In the genomic region with DNA sequence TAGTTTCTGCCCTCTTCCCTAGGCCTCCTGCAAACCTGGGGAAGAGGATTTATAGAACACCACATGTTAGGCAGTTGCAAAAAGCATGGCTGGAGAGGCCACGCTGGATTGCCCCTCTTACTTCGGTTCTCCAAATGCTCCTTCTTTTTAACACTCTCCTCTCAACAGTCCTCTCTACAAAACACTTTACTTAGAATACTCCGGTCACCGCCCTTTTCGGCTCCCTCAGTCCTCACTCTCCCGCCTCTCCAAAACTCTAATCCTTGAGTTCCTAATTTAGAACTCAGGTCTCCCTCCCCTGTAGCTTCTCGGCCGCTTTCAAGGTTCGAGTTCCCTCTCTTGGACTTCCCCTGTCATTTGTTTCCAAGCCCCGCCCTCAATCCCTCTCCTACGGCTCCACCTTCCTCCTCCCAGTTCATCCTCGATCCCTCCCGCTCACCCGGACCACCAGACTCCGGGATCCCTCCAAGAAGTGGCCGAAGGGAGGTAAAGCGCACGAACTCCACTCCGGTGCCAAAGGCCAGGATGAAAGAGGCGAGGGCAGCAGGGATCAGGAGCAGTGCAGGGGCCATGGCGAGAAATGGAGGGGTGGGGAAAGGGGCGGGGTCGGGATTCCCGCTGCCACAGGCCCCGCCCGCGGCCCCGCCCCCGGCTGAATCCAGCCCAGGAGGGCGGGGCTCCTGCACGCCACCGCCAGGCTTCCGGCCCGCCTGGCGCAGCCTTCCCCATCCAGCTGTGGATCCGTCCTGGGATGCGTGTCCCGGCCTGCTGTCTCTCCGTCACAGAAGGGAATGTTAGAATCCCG, we compare ENCODE assay signal across 1 cellular context.
TF ChIP-seq lines count a peak whose summit lies in the region.

TSS of gene NRM (minus strand) at position 582 of the 805 bp plus-strand sequence. CDS start at position 572, 10 bp downstream.

TF ChIP-seq in HepG2, 621 proteins besides CTCF, POLR2A, EP300 and RAD21 (continued from another document and continues in another):
- TF ChIP-seq CREB3 (CRISPR knock-in tag; IDR thresholded peaks at IDR 0.05) (0 out of 2 replicates have a peak, but pooled peaks have one; percentile 57), FOXJ3 (CRISPR knock-in tag; IDR thresholded peaks at IDR 0.05; ENCODE audit: borderline replicate concordance) (no peak), ZHX2 (IDR thresholded peaks at IDR 0.05; ENCODE audit: low read depth) (no peak), ZHX2 (CRISPR knock-in tag; IDR thresholded peaks at IDR 0.05; ENCODE audit: borderline replicate concordance) (no peak), THAP11 (CRISPR knock-in tag; IDR thresholded peaks at IDR 0.05) (peak; percentile 63), ZNF510 (CRISPR knock-in tag; IDR thresholded peaks at IDR 0.05; ENCODE audit: low read depth) (no peak), ZNF275 (CRISPR knock-in tag; IDR thresholded peaks at IDR 0.05; ENCODE audit: borderline replicate concordance) (no peak), ZNF713 (CRISPR knock-in tag; IDR thresholded peaks at IDR 0.05) (no peak), ZNF543 (CRISPR knock-in tag; IDR thresholded peaks at IDR 0.05) (no peak), FOSL2 (CRISPR knock-in tag; IDR thresholded peaks at IDR 0.05) (peak; percentile 23; the same call in 1 of the 2 replicates), KLF12 (CRISPR knock-in tag; IDR thresholded peaks at IDR 0.05; ENCODE audit: borderline replicate concordance) (0 out of 2 replicates have a peak, but pooled peaks have one; percentile 47), TEAD2 (CRISPR knock-in tag; IDR thresholded peaks at IDR 0.05) (no peak), ATRX (CRISPR knock-in tag; IDR thresholded peaks at IDR 0.05; ENCODE audit: borderline replicate concordance) (no peak)
- TF ChIP-seq, protein P1, sequence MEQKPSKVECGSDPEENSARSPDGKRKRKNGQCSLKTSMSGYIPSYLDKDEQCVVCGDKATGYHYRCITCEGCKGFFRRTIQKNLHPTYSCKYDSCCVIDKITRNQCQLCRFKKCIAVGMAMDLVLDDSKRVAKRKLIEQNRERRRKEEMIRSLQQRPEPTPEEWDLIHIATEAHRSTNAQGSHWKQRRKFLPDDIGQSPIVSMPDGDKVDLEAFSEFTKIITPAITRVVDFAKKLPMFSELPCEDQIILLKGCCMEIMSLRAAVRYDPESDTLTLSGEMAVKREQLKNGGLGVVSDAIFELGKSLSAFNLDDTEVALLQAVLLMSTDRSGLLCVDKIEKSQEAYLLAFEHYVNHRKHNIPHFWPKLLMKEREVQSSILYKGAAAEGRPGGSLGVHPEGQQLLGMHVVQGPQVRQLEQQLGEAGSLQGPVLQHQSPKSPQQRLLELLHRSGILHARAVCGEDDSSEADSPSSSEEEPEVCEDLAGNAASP (CRISPR knock-in tag; IDR thresholded peaks at IDR 0.05; ENCODE audit: borderline replicate concordance), result no peak; the same call in 1 of the 2 replicates
- TF ChIP-seq, protein P2, sequence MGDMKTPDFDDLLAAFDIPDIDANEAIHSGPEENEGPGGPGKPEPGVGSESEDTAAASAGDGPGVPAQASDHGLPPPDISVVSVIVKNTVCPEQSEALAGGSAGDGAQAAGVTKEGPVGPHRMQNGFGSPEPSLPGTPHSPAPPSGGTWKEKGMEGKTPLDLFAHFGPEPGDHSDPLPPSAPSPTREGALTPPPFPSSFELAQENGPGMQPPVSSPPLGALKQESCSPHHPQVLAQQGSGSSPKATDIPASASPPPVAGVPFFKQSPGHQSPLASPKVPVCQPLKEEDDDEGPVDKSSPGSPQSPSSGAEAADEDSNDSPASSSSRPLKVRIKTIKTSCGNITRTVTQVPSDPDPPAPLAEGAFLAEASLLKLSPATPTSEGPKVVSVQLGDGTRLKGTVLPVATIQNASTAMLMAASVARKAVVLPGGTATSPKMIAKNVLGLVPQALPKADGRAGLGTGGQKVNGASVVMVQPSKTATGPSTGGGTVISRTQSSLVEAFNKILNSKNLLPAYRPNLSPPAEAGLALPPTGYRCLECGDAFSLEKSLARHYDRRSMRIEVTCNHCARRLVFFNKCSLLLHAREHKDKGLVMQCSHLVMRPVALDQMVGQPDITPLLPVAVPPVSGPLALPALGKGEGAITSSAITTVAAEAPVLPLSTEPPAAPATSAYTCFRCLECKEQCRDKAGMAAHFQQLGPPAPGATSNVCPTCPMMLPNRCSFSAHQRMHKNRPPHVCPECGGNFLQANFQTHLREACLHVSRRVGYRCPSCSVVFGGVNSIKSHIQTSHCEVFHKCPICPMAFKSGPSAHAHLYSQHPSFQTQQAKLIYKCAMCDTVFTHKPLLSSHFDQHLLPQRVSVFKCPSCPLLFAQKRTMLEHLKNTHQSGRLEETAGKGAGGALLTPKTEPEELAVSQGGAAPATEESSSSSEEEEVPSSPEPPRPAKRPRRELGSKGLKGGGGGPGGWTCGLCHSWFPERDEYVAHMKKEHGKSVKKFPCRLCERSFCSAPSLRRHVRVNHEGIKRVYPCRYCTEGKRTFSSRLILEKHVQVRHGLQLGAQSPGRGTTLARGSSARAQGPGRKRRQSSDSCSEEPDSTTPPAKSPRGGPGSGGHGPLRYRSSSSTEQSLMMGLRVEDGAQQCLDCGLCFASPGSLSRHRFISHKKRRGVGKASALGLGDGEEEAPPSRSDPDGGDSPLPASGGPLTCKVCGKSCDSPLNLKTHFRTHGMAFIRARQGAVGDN (CRISPR knock-in tag; IDR thresholded peaks at IDR 0.05), result peak; percentile 78
- TF ChIP-seq, protein P3, sequence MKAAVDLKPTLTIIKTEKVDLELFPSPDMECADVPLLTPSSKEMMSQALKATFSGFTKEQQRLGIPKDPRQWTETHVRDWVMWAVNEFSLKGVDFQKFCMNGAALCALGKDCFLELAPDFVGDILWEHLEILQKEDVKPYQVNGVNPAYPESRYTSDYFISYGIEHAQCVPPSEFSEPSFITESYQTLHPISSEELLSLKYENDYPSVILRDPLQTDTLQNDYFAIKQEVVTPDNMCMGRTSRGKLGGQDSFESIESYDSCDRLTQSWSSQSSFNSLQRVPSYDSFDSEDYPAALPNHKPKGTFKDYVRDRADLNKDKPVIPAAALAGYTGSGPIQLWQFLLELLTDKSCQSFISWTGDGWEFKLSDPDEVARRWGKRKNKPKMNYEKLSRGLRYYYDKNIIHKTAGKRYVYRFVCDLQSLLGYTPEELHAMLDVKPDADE (CRISPR knock-in tag; IDR thresholded peaks at IDR 0.05), result 0 out of 2 replicates have a peak, but pooled peaks have one; percentile 33
- TF ChIP-seq, protein P4, sequence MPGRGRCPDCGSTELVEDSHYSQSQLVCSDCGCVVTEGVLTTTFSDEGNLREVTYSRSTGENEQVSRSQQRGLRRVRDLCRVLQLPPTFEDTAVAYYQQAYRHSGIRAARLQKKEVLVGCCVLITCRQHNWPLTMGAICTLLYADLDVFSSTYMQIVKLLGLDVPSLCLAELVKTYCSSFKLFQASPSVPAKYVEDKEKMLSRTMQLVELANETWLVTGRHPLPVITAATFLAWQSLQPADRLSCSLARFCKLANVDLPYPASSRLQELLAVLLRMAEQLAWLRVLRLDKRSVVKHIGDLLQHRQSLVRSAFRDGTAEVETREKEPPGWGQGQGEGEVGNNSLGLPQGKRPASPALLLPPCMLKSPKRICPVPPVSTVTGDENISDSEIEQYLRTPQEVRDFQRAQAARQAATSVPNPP (CRISPR knock-in tag; IDR thresholded peaks at IDR 0.05), result no peak
- TF ChIP-seq, protein P5, sequence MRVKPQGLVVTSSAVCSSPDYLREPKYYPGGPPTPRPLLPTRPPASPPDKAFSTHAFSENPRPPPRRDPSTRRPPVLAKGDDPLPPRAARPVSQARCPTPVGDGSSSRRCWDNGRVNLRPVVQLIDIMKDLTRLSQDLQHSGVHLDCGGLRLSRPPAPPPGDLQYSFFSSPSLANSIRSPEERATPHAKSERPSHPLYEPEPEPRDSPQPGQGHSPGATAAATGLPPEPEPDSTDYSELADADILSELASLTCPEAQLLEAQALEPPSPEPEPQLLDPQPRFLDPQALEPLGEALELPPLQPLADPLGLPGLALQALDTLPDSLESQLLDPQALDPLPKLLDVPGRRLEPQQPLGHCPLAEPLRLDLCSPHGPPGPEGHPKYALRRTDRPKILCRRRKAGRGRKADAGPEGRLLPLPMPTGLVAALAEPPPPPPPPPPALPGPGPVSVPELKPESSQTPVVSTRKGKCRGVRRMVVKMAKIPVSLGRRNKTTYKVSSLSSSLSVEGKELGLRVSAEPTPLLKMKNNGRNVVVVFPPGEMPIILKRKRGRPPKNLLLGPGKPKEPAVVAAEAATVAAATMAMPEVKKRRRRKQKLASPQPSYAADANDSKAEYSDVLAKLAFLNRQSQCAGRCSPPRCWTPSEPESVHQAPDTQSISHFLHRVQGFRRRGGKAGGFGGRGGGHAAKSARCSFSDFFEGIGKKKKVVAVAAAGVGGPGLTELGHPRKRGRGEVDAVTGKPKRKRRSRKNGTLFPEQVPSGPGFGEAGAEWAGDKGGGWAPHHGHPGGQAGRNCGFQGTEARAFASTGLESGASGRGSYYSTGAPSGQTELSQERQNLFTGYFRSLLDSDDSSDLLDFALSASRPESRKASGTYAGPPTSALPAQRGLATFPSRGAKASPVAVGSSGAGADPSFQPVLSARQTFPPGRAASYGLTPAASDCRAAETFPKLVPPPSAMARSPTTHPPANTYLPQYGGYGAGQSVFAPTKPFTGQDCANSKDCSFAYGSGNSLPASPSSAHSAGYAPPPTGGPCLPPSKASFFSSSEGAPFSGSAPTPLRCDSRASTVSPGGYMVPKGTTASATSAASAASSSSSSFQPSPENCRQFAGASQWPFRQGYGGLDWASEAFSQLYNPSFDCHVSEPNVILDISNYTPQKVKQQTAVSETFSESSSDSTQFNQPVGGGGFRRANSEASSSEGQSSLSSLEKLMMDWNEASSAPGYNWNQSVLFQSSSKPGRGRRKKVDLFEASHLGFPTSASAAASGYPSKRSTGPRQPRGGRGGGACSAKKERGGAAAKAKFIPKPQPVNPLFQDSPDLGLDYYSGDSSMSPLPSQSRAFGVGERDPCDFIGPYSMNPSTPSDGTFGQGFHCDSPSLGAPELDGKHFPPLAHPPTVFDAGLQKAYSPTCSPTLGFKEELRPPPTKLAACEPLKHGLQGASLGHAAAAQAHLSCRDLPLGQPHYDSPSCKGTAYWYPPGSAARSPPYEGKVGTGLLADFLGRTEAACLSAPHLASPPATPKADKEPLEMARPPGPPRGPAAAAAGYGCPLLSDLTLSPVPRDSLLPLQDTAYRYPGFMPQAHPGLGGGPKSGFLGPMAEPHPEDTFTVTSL (CRISPR knock-in tag; IDR thresholded peaks at IDR 0.05; ENCODE audit: borderline replicate concordance), result 0 out of 2 replicates have a peak, but pooled peaks have one; percentile 15
